In genomic region chr19:7348587-7349230, GRCh38 we compare ENCODE assay signal across 8 cellular contexts. TPM values are rescaled to one million over a fixed set of nuclear protein-coding genes. Genes with fewer than 3 reads are reported as not detected.
A peak's percentile ranks its signal among the peaks of the same experiment; 100 is the strongest.
DNase-seq lines count a peak whose midpoint lies in the region; ATAC-seq and TF ChIP-seq lines count a peak whose summit lies in the region.

TSS of gene ARHGEF18 (plus strand) at chr19:7348937. CDS start at chr19:7362891, 13,954 bp downstream.

- no peak for TF ChIP-seq CTCF in MCF 10A (IDR thresholded peaks at IDR 0.05; ENCODE audit: unreplicated experiment)
- TF ChIP-seq CTCF in mesothelial cell of epicardium (IDR thresholded peaks at IDR 0.05; ENCODE audit: unreplicated experiment) = no peak
- no peak for TF ChIP-seq CTCF in type B pancreatic cell (conservative IDR thresholded peaks at IDR 0.05)
- no peak for TF ChIP-seq CTCF in gastrocnemius medialis (IDR thresholded peaks at IDR 0.05 in 4 of 5, conservative IDR thresholded peaks at IDR 0.05 in 1 of 5)

- peak; percentile 32 for ATAC-seq in GM18907 (IDR thresholded peaks at IDR 0.05; ENCODE audit: unreplicated experiment)
- ATAC-seq in HG03442 (IDR thresholded peaks at IDR 0.05; ENCODE audit: unreplicated experiment) = no peak
- no peak for ATAC-seq in gastrocnemius medialis

- no peak for TF ChIP-seq POLR2A in gastrocnemius medialis (IDR thresholded peaks at IDR 0.05)

- DNase-seq in MCF 10A (ENCODE audit: unreplicated experiment) (no peak), mesothelial cell of epicardium (ENCODE audit: low spot score in 2 of 2, unreplicated experiment in 2 of 2) (no peak), type B pancreatic cell (ENCODE audit: extremely low spot score, unreplicated experiment) (no peak), gastrocnemius medialis (no peak), NCI-H1930 (lab: John Stamatoyannopoulos, UW) (no peak)

- in situ Hi-C loops in gastrocnemius medialis (cut with MboI; ENCODE audit: low sequenced_read_pairs in 4 of 4) = loop anchor here in 1 of 4 donors (10.0 kb wide), 1 partner anchor 204 kb away; no protein-coding TSS in a partner anchor

- peaks cover 0 to 3% (median 0%) of the 10 kb centered on the region in 3 donors for H3K27me3 ChIP-seq in gastrocnemius medialis

- H3K36me3 Mint-ChIP-seq in MCF 10A (ENCODE audit: insufficient read depth, unreplicated experiment) = peaks cover 4% of the 10 kb centered on the region
- peaks cover 4% of the 10 kb centered on the region for H3K36me3 Mint-ChIP-seq in mesothelial cell of epicardium
- no peaks in the 10 kb centered on the region for H3K36me3 Mint-ChIP-seq in type B pancreatic cell

- BruUV-seq in MCF 10A (replicated peaks; lab: Mats Ljungman, UMichigan) = no TSS peak

- no peak within 1 kb of the TSS for H3K4me3 ChIP-seq in gastrocnemius medialis

- peaks cover 21% of the 10 kb centered on the region for H3K27me3 Mint-ChIP-seq in MCF 10A (ENCODE audit: insufficient read depth, unreplicated experiment)
- H3K27me3 Mint-ChIP-seq in mesothelial cell of epicardium (ENCODE audit: low read depth) = peaks cover 5% of the 10 kb centered on the region
- no peaks in the 10 kb centered on the region for H3K27me3 Mint-ChIP-seq in type B pancreatic cell

- no peaks in the 10 kb centered on the region for H3K9me3 ChIP-seq in gastrocnemius medialis

- H3K27ac ChIP-seq in gastrocnemius medialis = no peak within 1 kb of the TSS

- POLR2A ChIA-PET in MCF 10A (lab: Yijun Ruan, JAX) = interaction anchor here (0.6 to 0.9 kb wide), 2 partner anchors 9 to 238 kb away, joined by 3 read pairs; no protein-coding TSS in a partner anchor

- intact Hi-C loops in T-helper 1 cell treated with Interleukin-12 subunit alpha and Interleukin-12 subunit beta and Interleukin-4 antibody, amounts not matched to agents 30 ng/mL and 1 ng/mL, for 36 hours (cut with micrococcal nuclease) = loop anchor here (5.0 kb wide), 1 partner anchor 49 kb away; no protein-coding TSS in a partner anchor
- intact Hi-C loops in MCF 10A (cut with micrococcal nuclease) (no loop called here), gastrocnemius medialis (cut with DNase I; ENCODE audit: low total_unique reads) (no loop called here)

- H3K4me3 Mint-ChIP-seq in MCF 10A (ENCODE audit: unreplicated experiment) (no peak within 1 kb of the TSS), mesothelial cell of epicardium (no peak within 1 kb of the TSS), type B pancreatic cell (no peak within 1 kb of the TSS)

- no peaks in the 10 kb centered on the region for H3K4me1 ChIP-seq in gastrocnemius medialis

- H3K36me3 ChIP-seq in gastrocnemius medialis = no peaks in the 10 kb centered on the region

- CTCF ChIA-PET in MCF 10A (lab: Yijun Ruan, JAX) = interaction anchor here (0.6 to 1.6 kb wide), 4 partner anchors 31 to 200 kb away, joined by 3 to 5 read pairs (median 4); no protein-coding TSS in a partner anchor

- H3K27ac Mint-ChIP-seq in MCF 10A (ENCODE audit: low read depth, unreplicated experiment) (no peak within 1 kb of the TSS), mesothelial cell of epicardium (no peak within 1 kb of the TSS), type B pancreatic cell (no peak within 1 kb of the TSS)

- no peaks in the 10 kb centered on the region for H3K9me3 Mint-ChIP-seq in MCF 10A (ENCODE audit: unreplicated experiment)
- peaks cover 6% of the 10 kb centered on the region for H3K9me3 Mint-ChIP-seq in mesothelial cell of epicardium
- peaks cover 4% of the 10 kb centered on the region for H3K9me3 Mint-ChIP-seq in type B pancreatic cell

- H3K4me1 Mint-ChIP-seq in MCF 10A (ENCODE audit: insufficient read depth, unreplicated experiment) (no peaks in the 10 kb centered on the region), mesothelial cell of epicardium (no peaks in the 10 kb centered on the region), type B pancreatic cell (ENCODE audit: unreplicated experiment) (no peaks in the 10 kb centered on the region)

RNA-seq across cellular contexts. Expression of gene ARHGEF18, which starts in this region (rescaled TPM):
- total RNA-seq in T-helper 1 cell treated with Interleukin-12 subunit alpha and Interleukin-12 subunit beta and Interleukin-4 antibody, amounts not matched to agents 30 ng/mL and 1 ng/mL, for 36 hours = 41.8 and 51.2 TPM in 2 replicates
- total RNA-seq in MCF 10A (2022) (31.5 and 34.6 TPM in 2 replicates), mesothelial cell of epicardium (45.3 to 50.3 TPM (median 47.8 TPM) in 3 replicates), type B pancreatic cell (ENCODE audit: low replicate concordance) (40.9 and 44.1 TPM in 2 replicates), gastrocnemius medialis (10 to 100 TPM in 2 of 4 donors, 1 to 10 TPM in 2; 7.9 to 11.3 (median 10.2) TPM)
